Comparison of ENCODE assay signal across 20 cellular contexts in genomic region chr14:106681161-106681955, GRCh38.
A peak's percentile ranks its signal among the peaks of the same experiment; 100 is the strongest.
DNase-seq lines count a peak whose midpoint lies in the region; ATAC-seq and TF ChIP-seq lines count a peak whose summit lies in the region.
"Had no signal": no experiment of that assay in that cellular context is flagged by ENCODE, and none has a peak within 500 bp of the region (broad histone marks: within the 10 kb centered on the region; RNA-seq: fewer than 3 reads in every experiment).

No MANE protein-coding gene starts in this region.

- no peaks in the 10 kb centered on the region for H3K27me3 ChIP-seq in CD8-positive, alpha-beta T cell (ENCODE audit: insufficient read depth, low read length)
- H3K27me3 ChIP-seq in colonic mucosa, result no peaks in the 10 kb centered on the region
- H3K27me3 ChIP-seq: ascending aorta; BLaER1 treated with 17β-estradiol and CSF1 and Interleukin-3, amounts not matched to agents 10 nM and 100 nM; ovary had no signal

- DNase-seq in CD8-positive, alpha-beta T cell, result no peak
- DNase-seq in OCI-LY7 (ENCODE audit: low spot score) (no peak), colonic mucosa (no peak)
- DNase-seq in stimulated activated CD4-positive, alpha-beta T cell treated with anti-CD3 and anti-CD28 coated beads, Interleukin-2, amount 100 ng/mL, for 48 hours, result no peak
- DNase-seq: cortex of kidney, heart left ventricle, NCI-H1417 treated with DMSO at 0.1 percent for 48 hours, NCI-H446, ovary, substantia nigra, T-helper 2 cell had no signal

- peak; percentile 33 for TF ChIP-seq CTCF in CD8-positive, alpha-beta T cell (IDR thresholded peaks at IDR 0.05)
- TF ChIP-seq CTCF in GM12874 (IDR thresholded peaks at IDR 0.05; ENCODE audit: insufficient read depth, low read depth, low read length) (peak; percentile 50; the same call in 1 of the 2 replicates), OCI-LY7 (conservative IDR thresholded peaks at IDR 0.05; ENCODE audit: low read length) (peak; percentile 64), colonic mucosa (IDR thresholded peaks at IDR 0.05) (no peak)

- no peak overlapping the region for H3K27ac ChIP-seq in CD8-positive, alpha-beta T cell (ENCODE audit: low read depth, low read length)
- H3K27ac ChIP-seq in OCI-LY7 (ENCODE audit: low read depth, low read length, poor library complexity, severe bottlenecking) (no peak overlapping the region), colonic mucosa (no peak overlapping the region)
- H3K27ac ChIP-seq: ascending aorta; BLaER1 treated with 17β-estradiol and CSF1 and Interleukin-3, amounts not matched to agents 10 nM and 100 nM; heart left ventricle; ovary had no signal

- no peak overlapping the region for H3K4me3 Mint-ChIP-seq in CD8-positive, alpha-beta T cell
- H3K4me3 Mint-ChIP-seq: GM23338, mesothelial cell of epicardium had no signal

- H3K4me1 ChIP-seq in CD8-positive, alpha-beta T cell (ENCODE audit: insufficient read depth, low read length), result no peaks in the 10 kb centered on the region
- H3K4me1 ChIP-seq in OCI-LY7 (ENCODE audit: insufficient read depth, low read length, poor library complexity, severe bottlenecking) (no peaks in the 10 kb centered on the region), colonic mucosa (no peaks in the 10 kb centered on the region)
- H3K4me1 ChIP-seq: ascending aorta, heart left ventricle had no signal

- H3K36me3 Mint-ChIP-seq in CD8-positive, alpha-beta T cell, result no peaks in the 10 kb centered on the region

- no peaks in the 10 kb centered on the region for H3K4me1 Mint-ChIP-seq in CD8-positive, alpha-beta T cell (ENCODE audit: low read depth)
- H3K4me1 Mint-ChIP-seq: GM23338, mesothelial cell of epicardium had no signal

- no peak overlapping the region for H3K4me3 ChIP-seq in CD8-positive, alpha-beta T cell (ENCODE audit: low read depth, low read length)
- H3K4me3 ChIP-seq in OCI-LY7 (ENCODE audit: low read depth, low read length, poor library complexity, severe bottlenecking), result no peak overlapping the region
- peak overlapping the region; percentile 3; the same call in 1 of the 2 replicates for H3K4me3 ChIP-seq in iPS-18c (ENCODE audit: insufficient read depth, low read depth, low read length)
- no peak overlapping the region for H3K4me3 ChIP-seq in colonic mucosa
- H3K4me3 ChIP-seq: ascending aorta; BLaER1 treated with 17β-estradiol and CSF1 and Interleukin-3, amounts not matched to agents 10 nM and 100 nM; GM23338; heart left ventricle; ovary; smooth muscle cell had no signal

- CTCF ChIA-PET in CD8-positive, alpha-beta T cell (lab: Charles Lee), result no interaction called here
- CTCF ChIA-PET in OCI-LY7 (lab: Charles Lee; ENCODE audit: unreplicated experiment), result no interaction called here

- no peak overlapping the region for H3K9ac ChIP-seq in colonic mucosa (ENCODE audit: low read depth in 2 of 2, low read length in 2 of 2)
- H3K9ac ChIP-seq: BLaER1 treated with 17β-estradiol and CSF1 and Interleukin-3, amounts not matched to agents 10 nM and 100 nM had no signal

- no peaks in the 10 kb centered on the region for H4K20me1 ChIP-seq in OCI-LY7 (ENCODE audit: insufficient read depth, low read length)
- H4K20me1 ChIP-seq: BLaER1 treated with 17β-estradiol and CSF1 and Interleukin-3, amounts not matched to agents 10 nM and 100 nM had no signal

- H2AFZ ChIP-seq in OCI-LY7 (ENCODE audit: low read length), result no peak overlapping the region
- H2AFZ ChIP-seq: GM23338 had no signal

- no peak overlapping the region for H3K4me2 ChIP-seq in OCI-LY7 (ENCODE audit: low read length)
- H3K4me2 ChIP-seq: GM23338, smooth muscle cell had no signal

- no peaks in the 10 kb centered on the region for H3K9me2 ChIP-seq in OCI-LY7 (ENCODE audit: insufficient read depth, low read length)

- peak; percentile 71 for ATAC-seq in CD8-positive, alpha-beta T cell
- no peak for ATAC-seq in esophagus mucosa
- ATAC-seq: GM23338, heart left ventricle had no signal

- H3K9me3 Mint-ChIP-seq in CD8-positive, alpha-beta T cell, result no peaks in the 10 kb centered on the region
- H3K9me3 Mint-ChIP-seq: activated T-helper 2 cell treated with anti-CD3 and anti-CD28 coated beads, Interferon-gamma antibody, Interleukin-2, Interleukin-4, amounts not matched to agents 10 μg/mL and 5 μg/mL and 100 μg/mL, durations not matched to agents 14 hours and 24 hours and 36 hours had no signal

- H3K27ac Mint-ChIP-seq in CD8-positive, alpha-beta T cell, result no peak overlapping the region
- H3K27ac Mint-ChIP-seq: activated T-helper 2 cell treated with anti-CD3 and anti-CD28 coated beads, Interferon-gamma antibody, Interleukin-2, Interleukin-4, amounts not matched to agents 10 μg/mL and 5 μg/mL and 100 μg/mL, durations not matched to agents 14 hours and 24 hours and 36 hours; GM23338; mesothelial cell of epicardium had no signal

- POLR2A ChIA-PET in CD8-positive, alpha-beta T cell (lab: Charles Lee), result no interaction called here
- POLR2A ChIA-PET in OCI-LY7 (lab: Charles Lee), result no interaction called here

- H3K79me2 ChIP-seq in OCI-LY7 (ENCODE audit: insufficient read depth, low read depth, low read length), result no peaks in the 10 kb centered on the region

- H3K9me3 ChIP-seq in CD8-positive, alpha-beta T cell (ENCODE audit: low read length), result no peaks in the 10 kb centered on the region
- no peaks in the 10 kb centered on the region for H3K9me3 ChIP-seq in OCI-LY7 (ENCODE audit: low read length)
- H3K9me3 ChIP-seq in iPS-18c (ENCODE audit: control insufficient read depth, insufficient read depth, low read length), result peaks cover 15% of the 10 kb centered on the region
- H3K9me3 ChIP-seq in colonic mucosa, result no peaks in the 10 kb centered on the region
- H3K9me3 ChIP-seq: ascending aorta; BLaER1 treated with 17β-estradiol and CSF1 and Interleukin-3, amounts not matched to agents 10 nM and 100 nM; heart left ventricle; ovary had no signal

- no TSS peak for BruUV-seq in OCI-LY7 (replicated peaks; lab: Mats Ljungman, UMichigan)

- intact Hi-C loops in CD8-positive, alpha-beta T cell (cut with DNase I, micrococcal nuclease), result no loop called here
- intact Hi-C loops in OCI-LY7 (cut with micrococcal nuclease; ENCODE audit: unreplicated experiment) (no loop called here), colonic mucosa (cut with DNase I) (no loop called here)

- H3K36me3 ChIP-seq in CD8-positive, alpha-beta T cell (ENCODE audit: insufficient read depth, low read length), result no peaks in the 10 kb centered on the region
- H3K36me3 ChIP-seq in OCI-LY7 (ENCODE audit: insufficient read depth, low read length), result no peaks in the 10 kb centered on the region
- no peaks in the 10 kb centered on the region for H3K36me3 ChIP-seq in colonic mucosa
- H3K36me3 ChIP-seq: ascending aorta; BLaER1 treated with 17β-estradiol and CSF1 and Interleukin-3, amounts not matched to agents 10 nM and 100 nM; heart left ventricle; ovary had no signal

- peaks cover 8% of the 10 kb centered on the region for H3K27me3 Mint-ChIP-seq in CD8-positive, alpha-beta T cell (ENCODE audit: low read depth)
